Comparison of ENCODE assay signal across 30 cellular contexts in the genomic region with DNA sequence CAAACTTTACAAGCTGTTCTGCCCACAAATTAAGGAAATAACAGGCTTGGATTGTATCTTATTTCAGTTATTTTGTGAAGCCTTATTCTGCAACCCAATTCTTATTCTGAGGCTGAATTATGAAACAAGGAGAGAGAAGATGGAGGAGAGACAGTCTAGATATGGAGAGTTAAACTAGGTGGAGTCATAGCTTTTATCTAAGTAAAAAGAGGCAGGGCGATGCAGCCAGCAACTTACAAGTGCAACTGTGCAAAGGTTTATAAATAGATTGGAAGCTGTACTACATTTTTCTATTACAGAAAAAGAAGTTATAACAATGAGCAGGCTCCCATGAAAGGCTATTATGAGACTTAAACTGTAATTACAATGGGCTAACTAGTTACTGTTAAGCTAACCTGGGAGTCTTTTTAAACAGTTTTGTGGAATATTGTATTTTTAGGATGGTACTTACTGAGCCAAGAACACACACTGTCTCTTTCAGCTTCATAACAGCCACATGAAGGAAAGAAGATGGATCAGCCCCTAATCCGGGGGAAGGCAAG. TPM values are rescaled to one million over a fixed set of nuclear protein-coding genes. Genes with fewer than 3 reads are reported as not detected.
DNase-seq lines count a peak whose midpoint lies in the region; ATAC-seq, FAIRE-seq and TF ChIP-seq lines count a peak whose summit lies in the region.
"Had no signal": no experiment of that assay in that cellular context is flagged by ENCODE, and none has a peak within 500 bp of the region (broad histone marks: within the 10 kb centered on the region; RNA-seq: fewer than 3 reads in every experiment).

No MANE protein-coding gene starts in this region.

- H3K27me3 ChIP-seq in GM23248 (replicated peaks; ENCODE audit: insufficient read depth) (no peaks in the 10 kb centered on the region), right cardiac atrium (ENCODE audit: control insufficient read depth, insufficient read depth) (no peaks in the 10 kb centered on the region), stomach smooth muscle (ENCODE audit: control insufficient read depth in 1 of 2, insufficient read depth in 2 of 2, low read length in 2 of 2) (no peaks in the 10 kb centered on the region)
- H3K27me3 ChIP-seq: hepatocyte had no signal

- intact Hi-C loops in right cardiac atrium (cut with DNase I): no loop called here

- H3K27ac ChIP-seq in GM23248 (no peak overlapping the region), right cardiac atrium (ENCODE audit: low read length) (peak overlapping the region; percentile 54), stomach smooth muscle (ENCODE audit: low read length) (peak overlapping the region; percentile 64)
- H3K27ac ChIP-seq: HL-60, parathyroid adenoma, spleen had no signal

- no peak for TF ChIP-seq POLR2A in GM12891 (IDR thresholded peaks at IDR 0.05; ENCODE audit: low read depth, low read length)

- H3K4me1 ChIP-seq in GM23248 (ENCODE audit: insufficient read depth) (peaks cover 40% of the 10 kb centered on the region), right cardiac atrium (ENCODE audit: control insufficient read depth, insufficient read depth, low read length) (peaks cover 25% of the 10 kb centered on the region), stomach smooth muscle (ENCODE audit: control insufficient read depth, insufficient read depth, low read length) (peaks cover 87% of the 10 kb centered on the region)

- no peak overlapping the region for H2AFZ ChIP-seq in GM23248
- H2AFZ ChIP-seq: hepatocyte, parathyroid adenoma had no signal

- in situ Hi-C loops in GM23248 (cut with MboI): no loop called here

- H3K79me2 ChIP-seq in GM23248 (ENCODE audit: insufficient read depth): peaks cover 77% of the 10 kb centered on the region

- FAIRE-seq in GM12891 (lab: Jason Lieb, UNC): no peak
- FAIRE-seq: bronchial epithelial cell, frontal cortex had no signal

- H3K4me2 ChIP-seq in GM23248 (ENCODE audit: unreplicated experiment): no peak overlapping the region
- H3K4me2 ChIP-seq: hepatocyte had no signal

- DNase-seq in GM23248 (peak; percentile 34), fibroblast of peridontal ligament (ENCODE audit: extremely low read depth) (peak; percentile 28), right cardiac atrium (no peak), NOMO-1 treated with dmso at 0.1 percent for 144 hours (lab: John Stamatoyannopoulos, UW; ENCODE audit: unreplicated experiment) (no peak), HT-29 (ENCODE audit: low spot score) (no peak), GM12891 (ENCODE audit: insufficient read length, low spot score) (no peak)
- DNase-seq: activated CD4-positive, alpha-beta memory T cell treated with anti-CD3 and anti-CD28 coated beads, Interleukin-2, amount 10 ng/mL, durations not matched to agents 7 days and 5 days; activated CD4-positive, alpha-beta T cell treated with anti-CD3 and anti-CD28 coated beads for 1 hour; activated CD8-positive, alpha-beta memory T cell treated with anti-CD3 and anti-CD28 coated beads, Interleukin-2, amount 50 U/mL, for 48 hours; activated naive CD4-positive, alpha-beta T cell treated with anti-CD3 and anti-CD28 coated beads, Interleukin-2, amount 10 ng/mL, durations not matched to agents 7 days and 5 days; endodermal cell; kidney glomerular epithelial cell; MM.1S; NCI-H1417 treated with DMSO at 0.1 percent for 48 hours; NCI-H2081 treated with DMSO at 0.1 percent for 48 hours; NCI-H226; SHP77; spleen; stimulated activated CD8-positive, alpha-beta memory T cell treated with anti-CD3 and anti-CD28 coated beads, Interleukin-4, amount 100 ng/mL, for 48 hours; T-helper 2 cell; trophoblast cell had no signal

- H3K9ac ChIP-seq in GM23248: no peak overlapping the region
- H3K9ac ChIP-seq in stomach smooth muscle (ENCODE audit: low read length in 2 of 2): no peak overlapping the region
- H3K9ac ChIP-seq: parathyroid adenoma had no signal

- H3K9me2 ChIP-seq in GM23248 (ENCODE audit: insufficient read depth): no peaks in the 10 kb centered on the region

- 45 to 50% methylated on average over 2 of the region's 2 CpGs for WGBS in GM23248 (ENCODE audit: low coverage in 1 of 2, low lambda C conversion rate in 2 of 2, missing lambda C conversion rate in 2 of 2), 2 experiments
- WGBS in right cardiac atrium: 42% methylated on average over 2 of the region's 2 CpGs

- no peaks in the 10 kb centered on the region for H3K9me3 ChIP-seq in GM23248 (ENCODE audit: low read depth)
- H3K9me3 ChIP-seq in right cardiac atrium (ENCODE audit: control insufficient read depth, low read length): no peaks in the 10 kb centered on the region
- no peaks in the 10 kb centered on the region for H3K9me3 ChIP-seq in stomach smooth muscle (ENCODE audit: control insufficient read depth in 2 of 2, low read length in 2 of 2)
- H3K9me3 ChIP-seq: HAP-1, spleen had no signal

- H3K4me3 ChIP-seq in GM23248: no peak overlapping the region
- H3K4me3 ChIP-seq in right cardiac atrium (ENCODE audit: low read length): no peak overlapping the region
- H3K4me3 ChIP-seq in stomach smooth muscle (ENCODE audit: low read length in 2 of 2): peak overlapping the region in 1 of 2 donors; percentile 31
- H3K4me3 ChIP-seq: HAP-1, hepatocyte, spleen had no signal

- H3K36me3 ChIP-seq in GM23248 (ENCODE audit: low read depth) (no peaks in the 10 kb centered on the region), stomach smooth muscle (ENCODE audit: control insufficient read depth in 2 of 2, insufficient read depth in 2 of 2, low read length in 2 of 2) (peaks cover 8% of the 10 kb centered on the region in 2 donors)
- H3K36me3 ChIP-seq: HAP-1, spleen had no signal

- no peaks in the 10 kb centered on the region for H4K20me1 ChIP-seq in GM23248 (ENCODE audit: insufficient read depth)

- peak; percentile 41 to 57 for ATAC-seq in right cardiac atrium
- no peak for ATAC-seq in GM21526 (IDR thresholded peaks at IDR 0.05; ENCODE audit: low FRiP score, unreplicated experiment)
- ATAC-seq: esophagus mucosa had no signal

- peaks cover 17% of the 10 kb centered on the region for H3F3A ChIP-seq in GM23248 (ENCODE audit: insufficient read depth)

TF ChIP-seq in GM12891, 5 proteins besides CTCF, POLR2A, EP300 and RAD21:
- TF ChIP-seq PAX5 (IDR thresholded peaks at IDR 0.05; ENCODE audit: insufficient read depth, low read length, severe bottlenecking) (no peak), SPI1 (IDR thresholded peaks at IDR 0.05; ENCODE audit: low read depth, low read length) (no peak), POLR2AphosphoS5 (IDR thresholded peaks at IDR 0.05; ENCODE audit: low read depth, low read length) (no peak), TAF1 (IDR thresholded peaks at IDR 0.05; ENCODE audit: low read depth, low read length) (no peak), POU2F2 (IDR thresholded peaks at IDR 0.05; ENCODE audit: low read depth, low read length) (no peak)
TF ChIP-seq in GM12891: peak in this region for 0.

RNA-seq across cellular contexts. Expression of a gene that starts 22.4 kb away (rescaled TPM):
- 59.8 and 66.6 TPM in 2 replicates for total RNA-seq in GM23248 (2014; rRNA removed; shearing (Covaris generic))
- polyA plus RNA-seq in GM23248 (2016; fragmentation: Nextera tagmentation; extraction: Ambion mirVana): 39.8 and 40.0 TPM in 2 replicates
- total RNA-seq in right cardiac atrium: 10 to 100 TPM; 22.5 to 38.1 (median 29.2) TPM
- polyA plus RNA-seq in right cardiac atrium: 18.9 TPM
- 0.23 and 0.31 TPM in 2 replicates for total RNA-seq in HT-29 (2014; rRNA removed; shearing (Covaris generic))
- polyA plus RNA-seq in GM12891 (2012; ENCODE audit: low read depth, missing spikeins): 0.17 TPM

RNA-seq across cellular contexts. Expression of a gene that starts 57.1 kb away (rescaled TPM):
- total RNA-seq in GM23248 (2014; rRNA removed; shearing (Covaris generic)): 99.9 and 140 TPM in 2 replicates
- 257 and 270 TPM in 2 replicates for polyA plus RNA-seq in GM23248 (2016; fragmentation: Nextera tagmentation; extraction: Ambion mirVana)
- 100 to 1,000 TPM; 160 to 217 (median 190) TPM for total RNA-seq in right cardiac atrium
- 190 TPM for polyA plus RNA-seq in right cardiac atrium
- total RNA-seq in HT-29 (2014; rRNA removed; shearing (Covaris generic)): 72.9 and 112 TPM in 2 replicates
- polyA plus RNA-seq in GM12891 (2012; ENCODE audit: low read depth, missing spikeins): 338 TPM

Comparison
In these comparisons a context has a peak if more than half of its experiments do, and no peak if none do; other contexts are left out.
1. DNase-seq: peak in GM23248 (single experiment) and fibroblast of peridontal ligament (single experiment); none in right cardiac atrium (0 of 3), NOMO-1 treated with dmso at 0.1 percent for 144 hours (single experiment), HT-29 (single experiment) and GM12891 (single experiment).
2. RNA of a gene that starts 22.4 kb away (total RNA-seq): 59.8 to 66.6 TPM in GM23248 and 22.5 to 38.1 TPM in right cardiac atrium; 0.23 to 0.31 TPM in HT-29; every median in the first group is over 10 times any median in the second.